1 cellular context compared by ENCODE assay signal in genomic region chr2:96171836-96172235, GRCh38.
TF ChIP-seq lines count a peak whose summit lies in the region.

No MANE protein-coding gene starts in this region.

TF ChIP-seq in H1, 55 proteins besides CTCF, POLR2A, EP300 and RAD21:
- TF ChIP-seq POU5F1 (IDR thresholded peaks at IDR 0.05; ENCODE audit: low read depth, low read length) (no peak), RXRA (IDR thresholded peaks at IDR 0.05; ENCODE audit: insufficient read depth, low read depth, low read length) (no peak), SP2 (IDR thresholded peaks at IDR 0.05; ENCODE audit: low read length) (no peak), TCF12 (IDR thresholded peaks at IDR 0.05; ENCODE audit: low read depth, low read length) (no peak), CTBP2 (IDR thresholded peaks at IDR 0.05; ENCODE audit: borderline replicate concordance, insufficient read depth, insufficient read length, low read length) (no peak), YY1 (IDR thresholded peaks at IDR 0.05; ENCODE audit: low read depth, low read length) (no peak), CREB1 (IDR thresholded peaks at IDR 0.05) (no peak)
